Comparison of ENCODE assay signal across 22 cellular contexts in genomic region chr5:111299831-111300432, GRCh38.
A peak's percentile ranks its signal among the peaks of the same experiment; 100 is the strongest.
DNase-seq lines count a peak whose midpoint lies in the region; ATAC-seq and TF ChIP-seq lines count a peak whose summit lies in the region.
"Had no signal": no experiment of that assay in that cellular context is flagged by ENCODE, and none has a peak within 500 bp of the region (broad histone marks: within the 10 kb centered on the region; RNA-seq: fewer than 3 reads in every experiment).

No MANE protein-coding gene starts in this region.

- intact Hi-C loops in activated naive CD4-positive, alpha-beta T cell treated with anti-CD3 and anti-CD28 coated beads for 36 hours (cut with micrococcal nuclease), result loop anchor here (5.0 kb wide), 1 partner anchor 37 kb away; no protein-coding TSS in a partner anchor

- H4K91ac ChIP-seq in H9 (ENCODE audit: insufficient read length, low read depth, low read length), result no peak overlapping the region

- no peak overlapping the region for H2BK120ac ChIP-seq in H9 (ENCODE audit: low read depth, low read length, poor library complexity, severe bottlenecking)

- H3K79me1 ChIP-seq in H9 (ENCODE audit: insufficient read depth, low read depth, low read length, poor library complexity, severe bottlenecking), result no peaks in the 10 kb centered on the region

- peak overlapping the region; percentile 71 for H3K27ac Mint-ChIP-seq in activated naive CD4-positive, alpha-beta T cell treated with anti-CD3 and anti-CD28 coated beads for 36 hours
- H3K27ac Mint-ChIP-seq in activated T-helper 17 cell treated with anti-CD3 and anti-CD28 coated beads, Interleukin-2, amount 50 U/mL, for 72 hours, result peak overlapping the region; percentile 87
- H3K27ac Mint-ChIP-seq in stimulated activated naive CD8-positive, alpha-beta T cell treated with anti-CD3 and anti-CD28 coated beads, Interleukin-15, amount 100 ng/mL, for 72 hours, result peak overlapping the region; percentile 94 to 98
- H3K27ac Mint-ChIP-seq in H9, result peak overlapping the region in 1 of 3 experiments; percentile 90; a peak in 2 of 7 replicates
- H3K27ac Mint-ChIP-seq in natural killer cell treated with Interleukin-12 subunit alpha and Interleukin-12 subunit beta and Interleukin-15 and Interleukin-18, amount 100 ng/mL, for 72 hours, result no peak overlapping the region
- H3K27ac Mint-ChIP-seq: endodermal cell; IgD-negative memory B cell; stimulated activated naive B cell treated with anti-CD40 and anti-IgM and Interleukin-4, amounts not matched to agents 10 μg/mL and 1 μg/mL and 100 μg/mL, for 72 hours had no signal

- no peaks in the 10 kb centered on the region for H3K4me1 ChIP-seq in H9 (ENCODE audit: insufficient read depth, low read length)
- H3K4me1 ChIP-seq in foreskin keratinocyte, result no peaks in the 10 kb centered on the region
- H3K4me1 ChIP-seq: adrenal gland, breast epithelium, colonic mucosa, psoas muscle, thyroid gland had no signal

- no peak overlapping the region for H2BK12ac ChIP-seq in H9 (ENCODE audit: insufficient read length, low read depth, low read length)

- H3K36me3 Mint-ChIP-seq in activated naive CD4-positive, alpha-beta T cell treated with anti-CD3 and anti-CD28 coated beads for 36 hours (ENCODE audit: low read depth), result peaks cover 21% of the 10 kb centered on the region
- H3K36me3 Mint-ChIP-seq in activated T-helper 17 cell treated with anti-CD3 and anti-CD28 coated beads, Interleukin-2, amount 50 U/mL, for 72 hours (ENCODE audit: low read depth), result peaks cover 22% of the 10 kb centered on the region
- H3K36me3 Mint-ChIP-seq in H9 (ENCODE audit: insufficient read depth in 1 of 3, low read depth in 3 of 3), result peaks cover 14 to 25% (median 17%) of the 10 kb centered on the region in 3 experiments
- no peaks in the 10 kb centered on the region for H3K36me3 Mint-ChIP-seq in natural killer cell treated with Interleukin-12 subunit alpha and Interleukin-12 subunit beta and Interleukin-15 and Interleukin-18, amount 100 ng/mL, for 72 hours
- H3K36me3 Mint-ChIP-seq: stimulated activated naive B cell treated with anti-CD40 and anti-IgM and Interleukin-4, amounts not matched to agents 10 μg/mL and 1 μg/mL and 100 μg/mL, for 72 hours had no signal

- WGBS in H9 (ENCODE audit: extremely low coverage, insufficient read length, low lambda C conversion rate), result no CpG with 5 or more reads among the region's 3 CpGs

- no peaks in the 10 kb centered on the region for H3K27me3 ChIP-seq in H9 (ENCODE audit: insufficient read depth, low read length)
- H3K27me3 ChIP-seq in foreskin keratinocyte, result no peaks in the 10 kb centered on the region
- H3K27me3 ChIP-seq: adrenal gland, breast epithelium, colonic mucosa, thyroid gland had no signal

- ATAC-seq in GM19395 (IDR thresholded peaks at IDR 0.05; ENCODE audit: unreplicated experiment), result peak; percentile 71
- peak; percentile 88 for ATAC-seq in activated T-helper 17 cell treated with anti-CD3 and anti-CD28 coated beads, Interleukin-2, amount 50 U/mL, for 72 hours (replicated peaks)
- peak; percentile 95 for ATAC-seq in stimulated activated naive CD8-positive, alpha-beta T cell treated with anti-CD3 and anti-CD28 coated beads, Interleukin-15, amount 100 ng/mL, for 72 hours
- no peak for ATAC-seq in foreskin keratinocyte
- no peak for ATAC-seq in natural killer cell treated with Interleukin-12 subunit alpha and Interleukin-12 subunit beta and Interleukin-15 and Interleukin-18, amount 100 ng/mL, for 72 hours
- ATAC-seq: mucosa of descending colon; psoas muscle; stimulated activated naive B cell treated with anti-CD40 and anti-IgM and Interleukin-4, amounts not matched to agents 10 μg/mL and 1 μg/mL and 100 μg/mL, for 72 hours had no signal

- CTCF ChIA-PET in activated naive CD4-positive, alpha-beta T cell treated with anti-CD3 and anti-CD28 coated beads for 36 hours (lab: Charles Lee), result interaction anchor here (0.7 to 1.2 kb wide), 4 partner anchors 11 to 232 kb away, joined by 3 read pairs; no protein-coding TSS in a partner anchor

- H4K8ac ChIP-seq in H9 (replicated peaks; ENCODE audit: insufficient read length, low read depth, low read length), result no peak overlapping the region

- H3K18ac ChIP-seq in H9 (ENCODE audit: insufficient read length, low read depth, low read length), result no peak overlapping the region

- H3K27me3 Mint-ChIP-seq in activated naive CD4-positive, alpha-beta T cell treated with anti-CD3 and anti-CD28 coated beads for 36 hours (ENCODE audit: low read depth), result no peaks in the 10 kb centered on the region
- H3K27me3 Mint-ChIP-seq in activated T-helper 17 cell treated with anti-CD3 and anti-CD28 coated beads, Interleukin-2, amount 50 U/mL, for 72 hours, result no peaks in the 10 kb centered on the region
- no peaks in the 10 kb centered on the region for H3K27me3 Mint-ChIP-seq in stimulated activated naive CD8-positive, alpha-beta T cell treated with anti-CD3 and anti-CD28 coated beads, Interleukin-15, amount 100 ng/mL, for 72 hours
- H3K27me3 Mint-ChIP-seq in H9 (ENCODE audit: low read depth), result no peaks in the 10 kb centered on the region
- H3K27me3 Mint-ChIP-seq in natural killer cell treated with Interleukin-12 subunit alpha and Interleukin-12 subunit beta and Interleukin-15 and Interleukin-18, amount 100 ng/mL, for 72 hours, result no peaks in the 10 kb centered on the region
- H3K27me3 Mint-ChIP-seq: IgD-negative memory B cell; stimulated activated naive B cell treated with anti-CD40 and anti-IgM and Interleukin-4, amounts not matched to agents 10 μg/mL and 1 μg/mL and 100 μg/mL, for 72 hours had no signal

- TF ChIP-seq CTCF in H9 (conservative IDR thresholded peaks at IDR 0.05) (no peak), foreskin keratinocyte (conservative IDR thresholded peaks at IDR 0.05) (no peak)

- no peak overlapping the region for H3K27ac ChIP-seq in H9 (ENCODE audit: insufficient read length, low read depth, low read length)
- H3K27ac ChIP-seq in foreskin keratinocyte, result no peak overlapping the region
- H3K27ac ChIP-seq: adrenal gland, breast epithelium, C4-2B, colonic mucosa, psoas muscle, thyroid gland had no signal

- H3K4me3 Mint-ChIP-seq in activated naive CD4-positive, alpha-beta T cell treated with anti-CD3 and anti-CD28 coated beads for 36 hours, result peak overlapping the region; percentile 1
- H3K4me3 Mint-ChIP-seq in activated T-helper 17 cell treated with anti-CD3 and anti-CD28 coated beads, Interleukin-2, amount 50 U/mL, for 72 hours, result peak overlapping the region; percentile 75
- H3K4me3 Mint-ChIP-seq in stimulated activated naive CD8-positive, alpha-beta T cell treated with anti-CD3 and anti-CD28 coated beads, Interleukin-15, amount 100 ng/mL, for 72 hours, result peak overlapping the region; percentile 52 to 60
- H3K4me3 Mint-ChIP-seq in H9, result no peak overlapping the region
- no peak overlapping the region for H3K4me3 Mint-ChIP-seq in natural killer cell treated with Interleukin-12 subunit alpha and Interleukin-12 subunit beta and Interleukin-15 and Interleukin-18, amount 100 ng/mL, for 72 hours
- H3K4me3 Mint-ChIP-seq: endodermal cell; stimulated activated naive B cell treated with anti-CD40 and anti-IgM and Interleukin-4, amounts not matched to agents 10 μg/mL and 1 μg/mL and 100 μg/mL, for 72 hours had no signal

- H3K9me3 Mint-ChIP-seq in activated naive CD4-positive, alpha-beta T cell treated with anti-CD3 and anti-CD28 coated beads for 36 hours, result peaks cover 10% of the 10 kb centered on the region
- peaks cover 3% of the 10 kb centered on the region for H3K9me3 Mint-ChIP-seq in activated T-helper 17 cell treated with anti-CD3 and anti-CD28 coated beads, Interleukin-2, amount 50 U/mL, for 72 hours
- peaks cover 9 to 13% of the 10 kb centered on the region in 2 donors for H3K9me3 Mint-ChIP-seq in stimulated activated naive CD8-positive, alpha-beta T cell treated with anti-CD3 and anti-CD28 coated beads, Interleukin-15, amount 100 ng/mL, for 72 hours
- H3K9me3 Mint-ChIP-seq in H9, result peaks cover 11 to 15% of the 10 kb centered on the region in 2 experiments
- no peaks in the 10 kb centered on the region for H3K9me3 Mint-ChIP-seq in natural killer cell treated with Interleukin-12 subunit alpha and Interleukin-12 subunit beta and Interleukin-15 and Interleukin-18, amount 100 ng/mL, for 72 hours
- H3K9me3 Mint-ChIP-seq: IgD-negative memory B cell had no signal

- no peaks in the 10 kb centered on the region for H4K20me1 ChIP-seq in H9 (ENCODE audit: control insufficient read depth, insufficient read depth, insufficient read length)

- H2BK15ac ChIP-seq in H9 (ENCODE audit: low read depth, low read length), result no peak overlapping the region

- no peak overlapping the region for H3K9ac ChIP-seq in H9 (ENCODE audit: extremely low read depth, insufficient read length, low read length)

- H4K5ac ChIP-seq in H9 (ENCODE audit: insufficient read length, low read depth, low read length), result no peak overlapping the region

- DNase-seq in activated naive CD4-positive, alpha-beta T cell treated with anti-CD3 and anti-CD28 coated beads for 36 hours, result no peak
- no peak for DNase-seq in activated naive CD4-positive, alpha-beta T cell (lab: John Stamatoyannopoulos, UW)
- peak in 1 of 2 donors; percentile 36 for DNase-seq in stimulated activated naive CD8-positive, alpha-beta T cell treated with anti-CD3 and anti-CD28 coated beads, Interleukin-15, amount 100 ng/mL, for 72 hours
- DNase-seq in H9 (no peak), foreskin keratinocyte (no peak)
- DNase-seq in natural killer cell treated with Interleukin-12 subunit alpha and Interleukin-12 subunit beta and Interleukin-15 and Interleukin-18, amount 100 ng/mL, for 72 hours (ENCODE audit: low spot score), result no peak
- DNase-seq: activated CD4-positive, CD25-positive, alpha-beta regulatory T cell; adrenal gland; colonic mucosa; endodermal cell; mucosa of descending colon; NCI-H1694 treated with DMSO at 0.1 percent for 48 hours; psoas muscle; stimulated activated CD4-positive, alpha-beta T cell treated with anti-CD3 and anti-CD28 coated beads, Interleukin-1b, Interleukin-23, amount 100 ng/mL, for 48 hours; stimulated activated naive B cell treated with anti-CD40 and anti-IgM and Interleukin-4, amounts not matched to agents 10 μg/mL and 1 μg/mL and 100 μg/mL, for 72 hours; T1000; thyroid gland had no signal

- H3T11ph ChIP-seq in H9 (ENCODE audit: low read length), result no peak overlapping the region

- no peak overlapping the region for H3K56ac ChIP-seq in H9 (ENCODE audit: insufficient read length, low read depth, low read length)

- H2BK5ac ChIP-seq in H9 (ENCODE audit: insufficient read length, low read length), result no peak overlapping the region

- peaks cover 41% of the 10 kb centered on the region for H3K4me1 Mint-ChIP-seq in activated naive CD4-positive, alpha-beta T cell treated with anti-CD3 and anti-CD28 coated beads for 36 hours (ENCODE audit: low read depth)
- peaks cover 20% of the 10 kb centered on the region for H3K4me1 Mint-ChIP-seq in activated T-helper 17 cell treated with anti-CD3 and anti-CD28 coated beads, Interleukin-2, amount 50 U/mL, for 72 hours
- peaks cover 31% of the 10 kb centered on the region for H3K4me1 Mint-ChIP-seq in stimulated activated naive CD8-positive, alpha-beta T cell treated with anti-CD3 and anti-CD28 coated beads, Interleukin-15, amount 100 ng/mL, for 72 hours
- no peaks in the 10 kb centered on the region for H3K4me1 Mint-ChIP-seq in H9
- no peaks in the 10 kb centered on the region for H3K4me1 Mint-ChIP-seq in natural killer cell treated with Interleukin-12 subunit alpha and Interleukin-12 subunit beta and Interleukin-15 and Interleukin-18, amount 100 ng/mL, for 72 hours (ENCODE audit: low read depth in 2 of 2)
- H3K4me1 Mint-ChIP-seq: endodermal cell; IgD-negative memory B cell; stimulated activated naive B cell treated with anti-CD40 and anti-IgM and Interleukin-4, amounts not matched to agents 10 μg/mL and 1 μg/mL and 100 μg/mL, for 72 hours had no signal

- no peak overlapping the region for H3K4me2 ChIP-seq in H9 (ENCODE audit: insufficient read depth, insufficient read length, low read length)

- no peak overlapping the region for H2AFZ ChIP-seq in H9 (ENCODE audit: low read length)

- H3K14ac ChIP-seq in H9 (ENCODE audit: insufficient read depth, low read length), result no peak overlapping the region

- no peaks in the 10 kb centered on the region for H3K23me2 ChIP-seq in H9 (ENCODE audit: insufficient read length, low read depth, low read length, poor library complexity, severe bottlenecking)

- H2BK20ac ChIP-seq in H9 (ENCODE audit: low read depth, low read length, poor library complexity, severe bottlenecking), result no peak overlapping the region

- H3K9me3 ChIP-seq in H9 (ENCODE audit: control insufficient read depth, low read depth, low read length), result no peaks in the 10 kb centered on the region
- H3K9me3 ChIP-seq: adrenal gland, breast epithelium, colonic mucosa, mucosa of descending colon, psoas muscle, thyroid gland had no signal

- no peak overlapping the region for H2AK5ac ChIP-seq in H9 (ENCODE audit: insufficient read length, low read length)

- H3K4ac ChIP-seq in H9 (ENCODE audit: low read depth, low read length), result no peak overlapping the region

- H3K23ac ChIP-seq in H9 (ENCODE audit: insufficient read length, low read depth, low read length), result no peak overlapping the region

- H3K79me2 ChIP-seq in H9 (ENCODE audit: insufficient read depth, low read length), result no peaks in the 10 kb centered on the region

Comparison
In these comparisons a context has a peak if more than half of its experiments do, and no peak if none do; other contexts are left out.
1. H3K27ac Mint-ChIP-seq: peak in activated naive CD4-positive, alpha-beta T cell treated with anti-CD3 and anti-CD28 coated beads for 36 hours (single experiment), activated T-helper 17 cell treated with anti-CD3 and anti-CD28 coated beads, Interleukin-2, amount 50 U/mL, for 72 hours (single experiment) and stimulated activated naive CD8-positive, alpha-beta T cell treated with anti-CD3 and anti-CD28 coated beads, Interleukin-15, amount 100 ng/mL, for 72 hours (2 of 2); none in natural killer cell treated with Interleukin-12 subunit alpha and Interleukin-12 subunit beta and Interleukin-15 and Interleukin-18, amount 100 ng/mL, for 72 hours (0 of 2).
2. H3K4me3 Mint-ChIP-seq: peak in activated naive CD4-positive, alpha-beta T cell treated with anti-CD3 and anti-CD28 coated beads for 36 hours (single experiment), activated T-helper 17 cell treated with anti-CD3 and anti-CD28 coated beads, Interleukin-2, amount 50 U/mL, for 72 hours (single experiment) and stimulated activated naive CD8-positive, alpha-beta T cell treated with anti-CD3 and anti-CD28 coated beads, Interleukin-15, amount 100 ng/mL, for 72 hours (2 of 2); none in H9 (0 of 2) and natural killer cell treated with Interleukin-12 subunit alpha and Interleukin-12 subunit beta and Interleukin-15 and Interleukin-18, amount 100 ng/mL, for 72 hours (single experiment).
3. ATAC-seq: peak in GM19395 (single experiment), activated T-helper 17 cell treated with anti-CD3 and anti-CD28 coated beads, Interleukin-2, amount 50 U/mL, for 72 hours (single experiment) and stimulated activated naive CD8-positive, alpha-beta T cell treated with anti-CD3 and anti-CD28 coated beads, Interleukin-15, amount 100 ng/mL, for 72 hours (single experiment); none in foreskin keratinocyte (single experiment) and natural killer cell treated with Interleukin-12 subunit alpha and Interleukin-12 subunit beta and Interleukin-15 and Interleukin-18, amount 100 ng/mL, for 72 hours (0 of 2).